Comparison of ENCODE assay signal across 1 cellular context in the genomic region with DNA sequence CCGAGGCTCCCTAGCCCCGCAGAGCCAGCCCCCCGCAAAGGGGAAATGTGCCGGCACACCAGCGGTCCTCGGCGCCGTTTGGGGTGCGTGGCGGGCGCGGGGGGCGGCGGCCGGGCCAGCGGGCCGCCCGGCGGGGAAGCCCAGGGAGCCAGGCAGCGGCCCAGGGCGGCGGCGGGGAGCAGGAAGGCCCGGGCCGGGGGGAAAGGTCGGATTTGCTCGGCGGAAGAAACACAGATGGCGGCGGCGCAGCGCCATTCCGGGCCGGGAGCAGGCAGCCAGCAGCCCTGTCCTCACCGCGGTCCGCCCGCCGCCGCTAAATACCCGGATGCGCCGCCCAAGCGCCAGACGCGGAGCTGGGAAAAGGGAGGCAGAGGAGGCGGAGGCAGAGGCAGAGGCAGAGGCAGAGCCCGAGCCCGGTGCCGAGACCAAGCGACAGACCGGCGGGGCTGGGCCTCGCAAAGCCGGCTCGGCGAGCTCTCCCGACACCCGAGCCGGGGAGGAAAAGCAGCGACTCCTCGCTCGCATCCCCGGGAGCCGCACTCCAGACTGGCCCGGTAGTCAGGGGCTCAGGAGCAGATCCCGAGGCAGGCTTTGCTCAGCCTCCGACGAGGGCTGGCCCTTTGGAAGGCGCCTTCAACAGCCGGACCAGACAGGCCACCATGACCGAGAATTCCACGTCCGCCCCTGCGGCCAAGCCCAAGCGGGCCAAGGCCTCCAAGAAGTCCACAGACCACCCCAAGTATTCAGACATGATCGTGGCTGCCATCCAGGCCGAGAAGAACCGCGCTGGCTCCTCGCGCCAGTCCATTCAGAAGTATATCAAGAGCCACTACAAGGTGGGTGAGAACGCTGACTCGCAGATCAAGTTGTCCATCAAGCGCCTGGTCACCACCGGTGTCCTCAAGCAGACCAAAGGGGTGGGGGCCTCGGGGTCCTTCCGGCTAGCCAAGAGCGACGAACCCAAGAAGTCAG.
A peak's percentile ranks its signal among the peaks of the same experiment; 100 is the strongest.
TF ChIP-seq lines count a peak whose summit lies in the region.

No MANE protein-coding gene starts in this region.

TF ChIP-seq in HepG2, 621 proteins besides CTCF, POLR2A, EP300 and RAD21 (continued from another document and continues in another):
- TF ChIP-seq, protein P1, sequence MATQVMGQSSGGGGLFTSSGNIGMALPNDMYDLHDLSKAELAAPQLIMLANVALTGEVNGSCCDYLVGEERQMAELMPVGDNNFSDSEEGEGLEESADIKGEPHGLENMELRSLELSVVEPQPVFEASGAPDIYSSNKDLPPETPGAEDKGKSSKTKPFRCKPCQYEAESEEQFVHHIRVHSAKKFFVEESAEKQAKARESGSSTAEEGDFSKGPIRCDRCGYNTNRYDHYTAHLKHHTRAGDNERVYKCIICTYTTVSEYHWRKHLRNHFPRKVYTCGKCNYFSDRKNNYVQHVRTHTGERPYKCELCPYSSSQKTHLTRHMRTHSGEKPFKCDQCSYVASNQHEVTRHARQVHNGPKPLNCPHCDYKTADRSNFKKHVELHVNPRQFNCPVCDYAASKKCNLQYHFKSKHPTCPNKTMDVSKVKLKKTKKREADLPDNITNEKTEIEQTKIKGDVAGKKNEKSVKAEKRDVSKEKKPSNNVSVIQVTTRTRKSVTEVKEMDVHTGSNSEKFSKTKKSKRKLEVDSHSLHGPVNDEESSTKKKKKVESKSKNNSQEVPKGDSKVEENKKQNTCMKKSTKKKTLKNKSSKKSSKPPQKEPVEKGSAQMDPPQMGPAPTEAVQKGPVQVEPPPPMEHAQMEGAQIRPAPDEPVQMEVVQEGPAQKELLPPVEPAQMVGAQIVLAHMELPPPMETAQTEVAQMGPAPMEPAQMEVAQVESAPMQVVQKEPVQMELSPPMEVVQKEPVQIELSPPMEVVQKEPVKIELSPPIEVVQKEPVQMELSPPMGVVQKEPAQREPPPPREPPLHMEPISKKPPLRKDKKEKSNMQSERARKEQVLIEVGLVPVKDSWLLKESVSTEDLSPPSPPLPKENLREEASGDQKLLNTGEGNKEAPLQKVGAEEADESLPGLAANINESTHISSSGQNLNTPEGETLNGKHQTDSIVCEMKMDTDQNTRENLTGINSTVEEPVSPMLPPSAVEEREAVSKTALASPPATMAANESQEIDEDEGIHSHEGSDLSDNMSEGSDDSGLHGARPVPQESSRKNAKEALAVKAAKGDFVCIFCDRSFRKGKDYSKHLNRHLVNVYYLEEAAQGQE (IDR thresholded peaks at IDR 0.05; ENCODE audit: borderline replicate concordance in 1 of 2, low read depth in 1 of 2, low read length in 2 of 2), result peak in 1 of 2 experiments; percentile 74; a peak in 2 of 4 replicates
- TF ChIP-seq, protein P2, sequence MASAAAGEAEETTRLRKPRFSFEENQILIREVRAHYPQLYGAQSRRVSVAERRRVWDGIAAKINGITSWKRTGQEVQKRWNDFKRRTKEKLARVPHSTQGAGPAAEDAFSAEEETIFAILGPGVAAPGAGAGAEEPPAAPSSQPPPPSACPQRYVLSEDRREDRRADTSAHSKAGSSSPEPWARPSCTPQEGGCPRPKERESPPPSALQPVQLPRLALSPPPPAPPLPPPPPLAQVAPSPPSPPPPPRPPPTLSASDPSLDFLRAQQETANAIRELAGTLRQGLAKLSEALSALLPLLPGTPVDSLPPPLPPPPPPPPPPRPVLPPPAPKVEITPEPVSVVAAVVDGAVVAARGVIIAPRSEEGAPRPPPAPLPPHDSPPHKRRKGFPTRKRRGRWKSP (CRISPR knock-in tag; IDR thresholded peaks at IDR 0.05), result peak; percentile 68; the same call in 1 of the 2 replicates
- no peak for TF ChIP-seq ZNF713 (CRISPR knock-in tag; IDR thresholded peaks at IDR 0.05)
- TF ChIP-seq REPIN1 (CRISPR knock-in tag; IDR thresholded peaks at IDR 0.05; ENCODE audit: borderline replicate concordance, low read depth), result peak; percentile 81
- TF ChIP-seq, protein P3, sequence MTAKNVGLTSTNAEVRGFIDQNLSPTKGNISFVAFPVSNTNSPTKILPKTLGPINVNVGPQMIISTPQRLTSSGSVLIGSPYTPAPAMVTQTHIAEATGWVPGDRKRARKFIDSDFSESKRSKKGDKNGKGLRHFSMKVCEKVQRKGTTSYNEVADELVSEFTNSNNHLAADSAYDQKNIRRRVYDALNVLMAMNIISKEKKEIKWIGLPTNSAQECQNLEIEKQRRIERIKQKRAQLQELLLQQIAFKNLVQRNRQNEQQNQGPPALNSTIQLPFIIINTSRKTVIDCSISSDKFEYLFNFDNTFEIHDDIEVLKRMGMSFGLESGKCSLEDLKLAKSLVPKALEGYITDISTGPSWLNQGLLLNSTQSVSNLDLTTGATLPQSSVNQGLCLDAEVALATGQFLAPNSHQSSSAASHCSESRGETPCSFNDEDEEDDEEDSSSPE (CRISPR knock-in tag; IDR thresholded peaks at IDR 0.05), result 0 out of 2 replicates have a peak, but pooled peaks have one; percentile 19
- TF ChIP-seq ZNF564 (CRISPR knock-in tag; IDR thresholded peaks at IDR 0.05), result peak; percentile 78; the same call in 1 of the 2 replicates
- TF ChIP-seq ZNF550 (CRISPR knock-in tag; IDR thresholded peaks at IDR 0.05; ENCODE audit: borderline replicate concordance), result no peak
- TF ChIP-seq ZSCAN9 (CRISPR knock-in tag; IDR thresholded peaks at IDR 0.05; ENCODE audit: borderline replicate concordance), result peak; percentile 66; the same call in 1 of the 2 replicates
- TF ChIP-seq, protein P4, sequence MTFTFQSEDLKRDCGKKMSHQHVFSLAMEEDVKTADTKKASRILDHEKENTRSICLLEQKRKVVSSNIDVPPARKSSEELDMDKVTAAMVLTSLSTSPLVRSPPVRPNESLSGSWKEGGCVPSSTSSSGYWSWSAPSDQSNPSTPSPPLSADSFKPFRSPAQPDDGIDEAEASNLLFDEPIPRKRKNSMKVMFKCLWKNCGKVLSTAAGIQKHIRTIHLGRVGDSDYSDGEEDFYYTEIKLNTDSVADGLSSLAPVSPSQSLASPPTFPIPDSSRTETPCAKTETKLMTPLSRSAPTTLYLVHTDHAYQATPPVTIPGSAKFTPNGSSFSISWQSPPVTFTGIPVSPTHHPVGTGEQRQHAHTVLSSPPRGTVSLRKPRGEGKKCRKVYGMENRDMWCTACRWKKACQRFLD (CRISPR knock-in tag; IDR thresholded peaks at IDR 0.05; ENCODE audit: borderline replicate concordance), result 0 out of 2 replicates have a peak, but pooled peaks have one; percentile 69
- peak; percentile 48 for TF ChIP-seq ZNF607 (CRISPR knock-in tag; IDR thresholded peaks at IDR 0.05; ENCODE audit: borderline replicate concordance)
- TF ChIP-seq, protein P5, sequence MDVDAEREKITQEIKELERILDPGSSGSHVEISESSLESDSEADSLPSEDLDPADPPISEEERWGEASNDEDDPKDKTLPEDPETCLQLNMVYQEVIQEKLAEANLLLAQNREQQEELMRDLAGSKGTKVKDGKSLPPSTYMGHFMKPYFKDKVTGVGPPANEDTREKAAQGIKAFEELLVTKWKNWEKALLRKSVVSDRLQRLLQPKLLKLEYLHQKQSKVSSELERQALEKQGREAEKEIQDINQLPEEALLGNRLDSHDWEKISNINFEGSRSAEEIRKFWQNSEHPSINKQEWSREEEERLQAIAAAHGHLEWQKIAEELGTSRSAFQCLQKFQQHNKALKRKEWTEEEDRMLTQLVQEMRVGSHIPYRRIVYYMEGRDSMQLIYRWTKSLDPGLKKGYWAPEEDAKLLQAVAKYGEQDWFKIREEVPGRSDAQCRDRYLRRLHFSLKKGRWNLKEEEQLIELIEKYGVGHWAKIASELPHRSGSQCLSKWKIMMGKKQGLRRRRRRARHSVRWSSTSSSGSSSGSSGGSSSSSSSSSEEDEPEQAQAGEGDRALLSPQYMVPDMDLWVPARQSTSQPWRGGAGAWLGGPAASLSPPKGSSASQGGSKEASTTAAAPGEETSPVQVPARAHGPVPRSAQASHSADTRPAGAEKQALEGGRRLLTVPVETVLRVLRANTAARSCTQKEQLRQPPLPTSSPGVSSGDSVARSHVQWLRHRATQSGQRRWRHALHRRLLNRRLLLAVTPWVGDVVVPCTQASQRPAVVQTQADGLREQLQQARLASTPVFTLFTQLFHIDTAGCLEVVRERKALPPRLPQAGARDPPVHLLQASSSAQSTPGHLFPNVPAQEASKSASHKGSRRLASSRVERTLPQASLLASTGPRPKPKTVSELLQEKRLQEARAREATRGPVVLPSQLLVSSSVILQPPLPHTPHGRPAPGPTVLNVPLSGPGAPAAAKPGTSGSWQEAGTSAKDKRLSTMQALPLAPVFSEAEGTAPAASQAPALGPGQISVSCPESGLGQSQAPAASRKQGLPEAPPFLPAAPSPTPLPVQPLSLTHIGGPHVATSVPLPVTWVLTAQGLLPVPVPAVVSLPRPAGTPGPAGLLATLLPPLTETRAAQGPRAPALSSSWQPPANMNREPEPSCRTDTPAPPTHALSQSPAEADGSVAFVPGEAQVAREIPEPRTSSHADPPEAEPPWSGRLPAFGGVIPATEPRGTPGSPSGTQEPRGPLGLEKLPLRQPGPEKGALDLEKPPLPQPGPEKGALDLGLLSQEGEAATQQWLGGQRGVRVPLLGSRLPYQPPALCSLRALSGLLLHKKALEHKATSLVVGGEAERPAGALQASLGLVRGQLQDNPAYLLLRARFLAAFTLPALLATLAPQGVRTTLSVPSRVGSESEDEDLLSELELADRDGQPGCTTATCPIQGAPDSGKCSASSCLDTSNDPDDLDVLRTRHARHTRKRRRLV (CRISPR knock-in tag; IDR thresholded peaks at IDR 0.05), result no peak
- TF ChIP-seq SETDB1 (CRISPR knock-in tag; IDR thresholded peaks at IDR 0.05; ENCODE audit: borderline replicate concordance), result no peak
- TF ChIP-seq AGO1 (IDR thresholded peaks at IDR 0.05; ENCODE audit: low read depth, low read length, poor library complexity, severe bottlenecking), result no peak
- peak; percentile 38; the same call in 1 of the 2 replicates for TF ChIP-seq MAZ (IDR thresholded peaks at IDR 0.05; ENCODE audit: borderline replicate concordance, low read depth, low read length)
- peak; percentile 90 for TF ChIP-seq MAZ (CRISPR knock-in tag; IDR thresholded peaks at IDR 0.05; ENCODE audit: low read depth)
- no peak for TF ChIP-seq ZBTB3 (CRISPR knock-in tag; IDR thresholded peaks at IDR 0.05; ENCODE audit: borderline replicate concordance, low read depth)
- no peak for TF ChIP-seq ZNF672 (CRISPR knock-in tag; IDR thresholded peaks at IDR 0.05)
- TF ChIP-seq, protein P6, sequence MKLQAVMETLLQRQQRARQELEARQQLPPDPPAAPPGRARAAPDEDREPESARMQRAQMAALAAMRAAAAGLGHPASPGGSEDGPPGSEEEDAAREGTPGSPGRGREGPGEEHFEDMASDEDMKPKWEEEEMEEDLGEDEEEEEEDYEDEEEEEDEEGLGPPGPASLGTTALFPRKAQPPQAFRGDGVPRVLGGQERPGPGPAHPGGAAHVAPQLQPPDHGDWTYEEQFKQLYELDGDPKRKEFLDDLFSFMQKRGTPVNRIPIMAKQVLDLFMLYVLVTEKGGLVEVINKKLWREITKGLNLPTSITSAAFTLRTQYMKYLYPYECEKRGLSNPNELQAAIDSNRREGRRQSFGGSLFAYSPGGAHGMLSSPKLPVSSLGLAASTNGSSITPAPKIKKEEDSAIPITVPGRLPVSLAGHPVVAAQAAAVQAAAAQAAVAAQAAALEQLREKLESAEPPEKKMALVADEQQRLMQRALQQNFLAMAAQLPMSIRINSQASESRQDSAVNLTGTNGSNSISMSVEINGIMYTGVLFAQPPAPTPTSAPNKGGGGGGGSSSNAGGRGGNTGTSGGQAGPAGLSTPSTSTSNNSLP (IDR thresholded peaks at IDR 0.05; ENCODE audit: low read depth, low read length), result no peak
- TF ChIP-seq, protein P7, sequence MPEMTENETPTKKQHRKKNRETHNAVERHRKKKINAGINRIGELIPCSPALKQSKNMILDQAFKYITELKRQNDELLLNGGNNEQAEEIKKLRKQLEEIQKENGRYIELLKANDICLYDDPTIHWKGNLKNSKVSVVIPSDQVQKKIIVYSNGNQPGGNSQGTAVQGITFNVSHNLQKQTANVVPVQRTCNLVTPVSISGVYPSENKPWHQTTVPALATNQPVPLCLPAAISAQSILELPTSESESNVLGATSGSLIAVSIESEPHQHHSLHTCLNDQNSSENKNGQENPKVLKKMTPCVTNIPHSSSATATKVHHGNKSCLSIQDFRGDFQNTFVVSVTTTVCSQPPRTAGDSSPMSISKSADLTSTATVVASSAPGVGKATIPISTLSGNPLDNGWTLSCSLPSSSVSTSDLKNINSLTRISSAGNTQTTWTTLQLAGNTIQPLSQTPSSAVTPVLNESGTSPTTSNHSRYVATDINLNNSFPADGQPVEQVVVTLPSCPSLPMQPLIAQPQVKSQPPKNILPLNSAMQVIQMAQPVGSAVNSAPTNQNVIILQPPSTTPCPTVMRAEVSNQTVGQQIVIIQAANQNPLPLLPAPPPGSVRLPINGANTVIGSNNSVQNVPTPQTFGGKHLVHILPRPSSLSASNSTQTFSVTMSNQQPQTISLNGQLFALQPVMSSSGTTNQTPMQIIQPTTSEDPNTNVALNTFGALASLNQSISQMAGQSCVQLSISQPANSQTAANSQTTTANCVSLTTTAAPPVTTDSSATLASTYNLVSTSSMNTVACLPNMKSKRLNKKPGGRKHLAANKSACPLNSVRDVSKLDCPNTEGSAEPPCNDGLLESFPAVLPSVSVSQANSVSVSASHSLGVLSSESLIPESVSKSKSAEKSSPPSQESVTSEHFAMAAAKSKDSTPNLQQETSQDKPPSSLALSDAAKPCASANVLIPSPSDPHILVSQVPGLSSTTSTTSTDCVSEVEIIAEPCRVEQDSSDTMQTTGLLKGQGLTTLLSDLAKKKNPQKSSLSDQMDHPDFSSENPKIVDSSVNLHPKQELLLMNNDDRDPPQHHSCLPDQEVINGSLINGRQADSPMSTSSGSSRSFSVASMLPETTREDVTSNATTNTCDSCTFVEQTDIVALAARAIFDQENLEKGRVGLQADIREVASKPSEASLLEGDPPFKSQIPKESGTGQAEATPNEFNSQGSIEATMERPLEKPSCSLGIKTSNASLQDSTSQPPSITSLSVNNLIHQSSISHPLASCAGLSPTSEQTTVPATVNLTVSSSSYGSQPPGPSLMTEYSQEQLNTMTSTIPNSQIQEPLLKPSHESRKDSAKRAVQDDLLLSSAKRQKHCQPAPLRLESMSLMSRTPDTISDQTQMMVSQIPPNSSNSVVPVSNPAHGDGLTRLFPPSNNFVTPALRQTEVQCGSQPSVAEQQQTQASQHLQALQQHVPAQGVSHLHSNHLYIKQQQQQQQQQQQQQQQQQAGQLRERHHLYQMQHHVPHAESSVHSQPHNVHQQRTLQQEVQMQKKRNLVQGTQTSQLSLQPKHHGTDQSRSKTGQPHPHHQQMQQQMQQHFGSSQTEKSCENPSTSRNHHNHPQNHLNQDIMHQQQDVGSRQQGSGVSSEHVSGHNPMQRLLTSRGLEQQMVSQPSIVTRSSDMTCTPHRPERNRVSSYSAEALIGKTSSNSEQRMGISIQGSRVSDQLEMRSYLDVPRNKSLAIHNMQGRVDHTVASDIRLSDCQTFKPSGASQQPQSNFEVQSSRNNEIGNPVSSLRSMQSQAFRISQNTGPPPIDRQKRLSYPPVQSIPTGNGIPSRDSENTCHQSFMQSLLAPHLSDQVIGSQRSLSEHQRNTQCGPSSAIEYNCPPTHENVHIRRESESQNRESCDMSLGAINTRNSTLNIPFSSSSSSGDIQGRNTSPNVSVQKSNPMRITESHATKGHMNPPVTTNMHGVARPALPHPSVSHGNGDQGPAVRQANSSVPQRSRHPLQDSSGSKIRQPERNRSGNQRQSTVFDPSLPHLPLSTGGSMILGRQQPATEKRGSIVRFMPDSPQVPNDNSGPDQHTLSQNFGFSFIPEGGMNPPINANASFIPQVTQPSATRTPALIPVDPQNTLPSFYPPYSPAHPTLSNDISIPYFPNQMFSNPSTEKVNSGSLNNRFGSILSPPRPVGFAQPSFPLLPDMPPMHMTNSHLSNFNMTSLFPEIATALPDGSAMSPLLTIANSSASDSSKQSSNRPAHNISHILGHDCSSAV (CRISPR knock-in tag; IDR thresholded peaks at IDR 0.05; ENCODE audit: borderline replicate concordance), result no peak
- no peak for TF ChIP-seq CEBPG (CRISPR knock-in tag; IDR thresholded peaks at IDR 0.05)
- TF ChIP-seq SRSF1 (optimal IDR thresholded peaks at IDR 0.05; ENCODE audit: low read depth, low read length), result peak; percentile 97
